12 cellular contexts compared by ENCODE assay signal in the genomic region with DNA sequence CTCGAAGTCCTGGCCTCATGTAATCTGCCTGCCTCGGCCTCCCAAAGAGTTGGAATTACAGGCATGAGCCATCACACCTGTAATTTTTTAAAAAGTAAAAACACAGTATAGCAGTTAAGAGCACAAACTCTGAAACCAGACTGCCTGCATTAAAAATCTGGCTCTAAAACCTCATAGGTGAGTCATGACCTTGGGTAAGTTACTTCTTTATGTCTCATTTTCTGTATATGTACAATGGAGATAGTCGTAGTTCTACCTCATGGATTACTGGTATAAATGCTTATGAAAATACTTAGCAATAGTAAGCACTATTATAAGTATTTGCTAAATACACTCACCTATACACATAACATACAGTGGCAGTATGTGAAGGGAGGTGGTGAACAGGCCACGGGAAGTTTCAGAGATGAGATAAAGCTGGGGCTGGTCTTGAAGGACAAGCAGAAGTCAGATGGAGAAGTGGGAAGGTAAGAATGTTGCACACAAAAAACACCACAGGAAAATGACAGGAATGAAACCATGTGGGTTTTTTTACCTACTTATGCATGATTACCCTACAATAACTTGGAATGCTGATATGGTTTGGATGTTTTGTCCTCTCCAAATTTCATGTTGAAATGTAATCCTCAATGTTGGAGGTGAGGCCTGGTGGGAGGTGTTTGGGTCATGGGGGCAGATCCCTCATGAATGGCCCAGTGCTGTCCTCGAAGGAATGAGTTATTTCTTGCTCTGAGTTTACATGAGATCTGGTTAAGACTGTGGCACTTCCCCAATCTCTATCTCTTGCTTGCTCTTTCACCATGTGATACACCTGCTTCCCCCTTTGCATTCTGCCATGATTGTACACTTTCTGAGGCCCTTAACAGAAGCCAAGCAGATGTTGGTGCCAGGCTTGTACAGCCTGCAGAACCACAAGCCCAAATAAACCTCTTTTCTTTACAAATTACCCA. TPM values are rescaled to one million over a fixed set of nuclear protein-coding genes. Genes with fewer than 3 reads are reported as not detected.
DNase-seq lines count a peak whose midpoint lies in the region; ATAC-seq and TF ChIP-seq lines count a peak whose summit lies in the region.
"Had no signal": no experiment of that assay in that cellular context is flagged by ENCODE, and none has a peak within 500 bp of the region (broad histone marks: within the 10 kb centered on the region; RNA-seq: fewer than 3 reads in every experiment).

No MANE protein-coding gene starts in this region.

- TF ChIP-seq CTCF in NB4 (IDR thresholded peaks at IDR 0.05; ENCODE audit: low read depth, low read length) (no peak), progenitor cell of endocrine pancreas (IDR thresholded peaks at IDR 0.05; ENCODE audit: unreplicated experiment) (no peak)

- peaks cover 37% of the 10 kb centered on the region for H3K4me1 Mint-ChIP-seq in T-helper 1 cell treated with Interleukin-12 subunit alpha and Interleukin-12 subunit beta and Interleukin-4 antibody, amounts not matched to agents 30 μg/mL and 1 μg/mL, for 36 hours (ENCODE audit: low read depth)
- peaks cover 35% of the 10 kb centered on the region for H3K4me1 Mint-ChIP-seq in activated naive CD8-positive, alpha-beta T cell treated with anti-CD3 and anti-CD28 coated beads, Interleukin-2, amount 50 U/mL, for 24 hours
- H3K4me1 Mint-ChIP-seq in progenitor cell of endocrine pancreas (ENCODE audit: low read depth), result peaks cover 1% of the 10 kb centered on the region

- no peaks in the 10 kb centered on the region for H3K9me3 Mint-ChIP-seq in T-helper 1 cell treated with Interleukin-12 subunit alpha and Interleukin-12 subunit beta and Interleukin-4 antibody, amounts not matched to agents 30 μg/mL and 1 μg/mL, for 36 hours
- no peaks in the 10 kb centered on the region for H3K9me3 Mint-ChIP-seq in activated naive CD8-positive, alpha-beta T cell treated with anti-CD3 and anti-CD28 coated beads, Interleukin-2, amount 50 U/mL, for 24 hours
- H3K9me3 Mint-ChIP-seq in progenitor cell of endocrine pancreas (ENCODE audit: low read depth), result no peaks in the 10 kb centered on the region
- H3K9me3 Mint-ChIP-seq: neural crest cell had no signal

- no peak for TF ChIP-seq POLR2A in NB4 (IDR thresholded peaks at IDR 0.05; ENCODE audit: extremely low read depth, insufficient read length)

- peaks cover 2% of the 10 kb centered on the region for H3K36me3 Mint-ChIP-seq in T-helper 1 cell treated with Interleukin-12 subunit alpha and Interleukin-12 subunit beta and Interleukin-4 antibody, amounts not matched to agents 30 μg/mL and 1 μg/mL, for 36 hours (ENCODE audit: low read depth)
- peaks cover 2% of the 10 kb centered on the region for H3K36me3 Mint-ChIP-seq in activated naive CD8-positive, alpha-beta T cell treated with anti-CD3 and anti-CD28 coated beads, Interleukin-2, amount 50 U/mL, for 24 hours (ENCODE audit: low read depth)
- H3K36me3 Mint-ChIP-seq in progenitor cell of endocrine pancreas (ENCODE audit: insufficient read depth), result no peaks in the 10 kb centered on the region

- H3K4me3 ChIP-seq in NB4 (ENCODE audit: low read depth, low read length), result no peak overlapping the region

- no peak overlapping the region for H3K4me3 Mint-ChIP-seq in T-helper 1 cell treated with Interleukin-12 subunit alpha and Interleukin-12 subunit beta and Interleukin-4 antibody, amounts not matched to agents 30 μg/mL and 1 μg/mL, for 36 hours
- H3K4me3 Mint-ChIP-seq in activated naive CD8-positive, alpha-beta T cell treated with anti-CD3 and anti-CD28 coated beads, Interleukin-2, amount 50 U/mL, for 24 hours, result no peak overlapping the region
- H3K4me3 Mint-ChIP-seq in progenitor cell of endocrine pancreas (ENCODE audit: low read depth), result no peak overlapping the region
- H3K4me3 Mint-ChIP-seq: neural crest cell had no signal

- DNase-seq in T-helper 1 cell (no peak), NB4 (ENCODE audit: low read depth) (peak; percentile 65), progenitor cell of endocrine pancreas (ENCODE audit: low spot score, unreplicated experiment) (no peak)
- no peak for DNase-seq in activated naive CD8-positive, alpha-beta T cell treated with anti-CD3 and anti-CD28 coated beads, Interleukin-2, amount 50 U/mL, for 24 hours
- no peak for DNase-seq in stimulated activated CD4-positive, alpha-beta T cell treated with anti-CD3 and anti-CD28 coated beads, Interleukin-12 subunit alpha, Interleukin-12 subunit beta, amount 100 ng/mL, for 4 hours
- no peak for DNase-seq in activated CD4-positive, alpha-beta T cell treated with anti-CD3 and anti-CD28 coated beads for 4 hours
- DNase-seq: 8988T; NCI-H2227 treated with DMSO at 0.1 percent for 48 hours; stimulated activated CD4-positive, alpha-beta T cell treated with anti-CD3 and anti-CD28 coated beads, Interleukin-2, amount 100 ng/mL, for 48 hours had no signal

- ATAC-seq in activated naive CD8-positive, alpha-beta T cell treated with anti-CD3 and anti-CD28 coated beads, Interleukin-2, amount 50 U/mL, for 24 hours, result no peak
- ATAC-seq in HG03196 (IDR thresholded peaks at IDR 0.05; ENCODE audit: unreplicated experiment), result no peak

- H3K27ac Mint-ChIP-seq in T-helper 1 cell treated with Interleukin-12 subunit alpha and Interleukin-12 subunit beta and Interleukin-4 antibody, amounts not matched to agents 30 μg/mL and 1 μg/mL, for 36 hours, result peak overlapping the region; percentile 58
- H3K27ac Mint-ChIP-seq in activated naive CD8-positive, alpha-beta T cell treated with anti-CD3 and anti-CD28 coated beads, Interleukin-2, amount 50 U/mL, for 24 hours, result peak overlapping the region; percentile 78
- H3K27ac Mint-ChIP-seq in progenitor cell of endocrine pancreas, result peak overlapping the region; percentile 2

- no peaks in the 10 kb centered on the region for H3K27me3 Mint-ChIP-seq in T-helper 1 cell treated with Interleukin-12 subunit alpha and Interleukin-12 subunit beta and Interleukin-4 antibody, amounts not matched to agents 30 μg/mL and 1 μg/mL, for 36 hours (ENCODE audit: low read depth)
- no peaks in the 10 kb centered on the region for H3K27me3 Mint-ChIP-seq in activated naive CD8-positive, alpha-beta T cell treated with anti-CD3 and anti-CD28 coated beads, Interleukin-2, amount 50 U/mL, for 24 hours
- H3K27me3 Mint-ChIP-seq in progenitor cell of endocrine pancreas, result no peaks in the 10 kb centered on the region

RNA-seq across cellular contexts. Expression of a gene that starts 33.9 kb away (rescaled TPM):
- total RNA-seq in progenitor cell of endocrine pancreas, result 49.3 and 52.7 TPM in 2 replicates

Comparison
In these comparisons a context has a peak if more than half of its experiments do, and no peak if none do; other contexts are left out.
1. H3K27ac Mint-ChIP-seq: peak in every context shown above with its lines; median percentile 78 in activated naive CD8-positive, alpha-beta T cell treated with anti-CD3 and anti-CD28 coated beads, Interleukin-2, amount 50 U/mL, for 24 hours; 58 in T-helper 1 cell treated with Interleukin-12 subunit alpha and Interleukin-12 subunit beta and Interleukin-4 antibody, amounts not matched to agents 30 μg/mL and 1 μg/mL, for 36 hours; 2 in progenitor cell of endocrine pancreas.